In genomic region chr10:1715821-1716220, GRCh38 we compare ENCODE assay signal across 9 cellular contexts.
DNase-seq lines count a peak whose midpoint lies in the region; ATAC-seq lines count a peak whose summit lies in the region.
"Had no signal": no experiment of that assay in that cellular context is flagged by ENCODE, and none has a peak within 500 bp of the region (broad histone marks: within the 10 kb centered on the region; RNA-seq: fewer than 3 reads in every experiment).

No MANE protein-coding gene starts in this region.

- peak; percentile 49 for ATAC-seq in HG03565 (IDR thresholded peaks at IDR 0.05; ENCODE audit: unreplicated experiment)

- DNase-seq in DMS53 (lab: John Stamatoyannopoulos, UW) (peak; percentile 57), DMS53 treated with DMSO at 0.1 percent for 48 hours (lab: John Stamatoyannopoulos, UW; ENCODE audit: unreplicated experiment) (no peak), ecto neural progenitor cell (ENCODE audit: low spot score) (peak; percentile 69), GM19240 (ENCODE audit: insufficient read length, low spot score) (no peak), NK-92 (lab: John Stamatoyannopoulos, UW; ENCODE audit: unreplicated experiment) (no peak), C1 segment of cervical spinal cord (lab: John Stamatoyannopoulos, UW) (no peak)
- DNase-seq in stimulated activated CD4-positive, alpha-beta T cell treated with anti-CD3 and anti-CD28 coated beads, Interleukin-4, amount 100 ng/mL, for 24 hours, result peak; percentile 42
- DNase-seq: IMR-90 had no signal

Comparison
In these comparisons a context has a peak if more than half of its experiments do, and no peak if none do; other contexts are left out.
1. DNase-seq: peak in DMS53 (single experiment), ecto neural progenitor cell (single experiment) and stimulated activated CD4-positive, alpha-beta T cell treated with anti-CD3 and anti-CD28 coated beads, Interleukin-4, amount 100 ng/mL, for 24 hours (single experiment); none in DMS53 treated with DMSO at 0.1 percent for 48 hours (single experiment), GM19240 (single experiment), NK-92 (single experiment) and C1 segment of cervical spinal cord (0 of 14).